Comparison of ENCODE assay signal across 8 cellular contexts in the genomic region with DNA sequence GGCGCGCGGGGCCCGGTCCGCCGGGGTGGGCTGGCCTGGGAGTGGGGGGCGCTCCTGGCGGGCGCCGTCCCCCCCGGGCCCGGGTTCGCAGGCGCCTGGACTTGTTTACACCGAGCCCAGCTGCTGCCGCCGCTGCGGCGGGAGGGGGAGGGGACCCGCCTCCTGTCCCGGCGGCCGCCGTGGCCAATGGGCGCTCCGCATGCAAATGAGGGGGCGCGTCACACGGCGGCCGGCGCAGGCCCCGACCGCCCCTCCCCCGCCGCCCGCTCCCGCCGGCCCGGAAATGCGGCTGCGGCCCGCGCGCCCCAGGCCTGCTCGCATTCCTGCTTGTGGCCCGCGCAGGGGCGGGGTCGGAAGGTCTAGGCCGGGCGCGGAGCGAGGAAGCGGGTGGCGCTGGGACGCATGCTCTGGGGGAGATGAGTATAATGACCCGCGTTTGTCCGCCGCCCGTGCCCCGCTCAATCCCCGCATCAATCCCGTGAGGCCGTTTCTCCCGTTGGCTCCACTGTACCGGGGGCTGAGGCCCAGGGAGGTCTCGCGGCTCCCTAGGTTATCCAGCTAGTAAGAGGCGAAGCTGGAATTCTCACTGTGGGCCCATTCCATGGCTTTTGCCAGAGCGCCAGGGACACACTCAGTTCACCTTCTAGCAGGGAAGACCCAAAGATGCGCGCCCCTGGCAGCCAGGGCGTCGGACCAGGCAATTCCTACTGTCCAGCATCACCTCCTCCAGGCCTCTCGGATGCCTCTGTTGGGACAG.
DNase-seq lines count a peak whose midpoint lies in the region; ATAC-seq and TF ChIP-seq lines count a peak whose summit lies in the region.

A gene with protein sequence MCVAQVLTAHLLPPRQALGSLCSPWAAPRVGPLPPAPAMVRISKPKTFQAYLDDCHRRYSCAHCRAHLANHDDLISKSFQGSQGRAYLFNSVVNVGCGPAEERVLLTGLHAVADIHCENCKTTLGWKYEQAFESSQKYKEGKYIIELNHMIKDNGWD (minus strand): TSS at position 109 of the 757 bp plus-strand sequence. CDS start 731 bp downstream, outside the sequence.

- peak; percentile 38 for ATAC-seq in HG03571 (IDR thresholded peaks at IDR 0.05; ENCODE audit: unreplicated experiment)

- H3K27ac ChIP-seq in 22Rv1: peak within 1 kb of the TSS; percentile 75

- TF ChIP-seq CTCF in 22Rv1 (IDR thresholded peaks at IDR 0.05) (no peak), epithelial cell of esophagus (IDR thresholded peaks at IDR 0.05; ENCODE audit: insufficient read depth, low read depth, low read length, missing control alignments) (no peak)

- DNase-seq in NOMO-1 treated with dmso at 0.1 percent for 144 hours (lab: John Stamatoyannopoulos, UW; ENCODE audit: unreplicated experiment) (peak; percentile 75), epithelial cell of esophagus (ENCODE audit: low read depth) (peak; percentile 94), middle frontal gyrus (ENCODE audit: extremely low spot score, low spot score) (peak; percentile 85)
- DNase-seq in activated T-cell treated with anti-CD3 and anti-CD28 coated beads, Interleukin-2, amount 50 U/mL, for 1 hour: peak; percentile 89
- peak; percentile 85 for DNase-seq in stimulated activated CD8-positive, alpha-beta memory T cell treated with anti-CD3 and anti-CD28 coated beads, Interleukin-15, amount 100 ng/mL, for 48 hours (ENCODE audit: low read depth in 2 of 2)

- peak within 1 kb of the TSS; percentile 79 for H3K4me3 ChIP-seq in epithelial cell of esophagus (ENCODE audit: low read length)

- peak; percentile 69 for TF ChIP-seq POLR2A in GM18526 (IDR thresholded peaks at IDR 0.05; ENCODE audit: extremely low read depth, insufficient read length)

Comparison
In these comparisons a context has a peak if more than half of its experiments do, and no peak if none do; other contexts are left out.
1. Peak in every context shown above with its lines: DNase-seq, ATAC-seq, H3K4me3 ChIP-seq and H3K27ac ChIP-seq.